12 cellular contexts compared by ENCODE assay signal in genomic region chr1:207282496-207283380, GRCh38. TPM values are rescaled to one million over a fixed set of nuclear protein-coding genes. Genes with fewer than 3 reads are reported as not detected.
DNase-seq lines count a peak whose midpoint lies in the region; ATAC-seq and TF ChIP-seq lines count a peak whose summit lies in the region.
"Had no signal": no experiment of that assay in that cellular context is flagged by ENCODE, and none has a peak within 500 bp of the region (broad histone marks: within the 10 kb centered on the region; RNA-seq: fewer than 3 reads in every experiment).

No MANE protein-coding gene starts in this region.

- no peaks in the 10 kb centered on the region for H3K27me3 ChIP-seq in left lung
- H3K27me3 ChIP-seq: SJCRH30 had no signal

- no peaks in the 10 kb centered on the region for H3K36me3 ChIP-seq in left lung
- H3K36me3 ChIP-seq: SJCRH30 had no signal

- peak; percentile 11 for DNase-seq in stimulated activated CD4-positive, alpha-beta T cell treated with anti-CD3 and anti-CD28 coated beads, Interleukin-15, amount 100 ng/mL, for 24 hours
- DNase-seq in stimulated activated CD4-positive, alpha-beta T cell treated with anti-CD3 and anti-CD28 coated beads, Interleukin-2, amount 100 ng/mL, for 48 hours, result no peak
- DNase-seq in astrocyte of the hippocampus (ENCODE audit: low read depth, low spot score), result peak; percentile 13
- no peak for DNase-seq in left lung
- no peak for DNase-seq in activated CD8-positive, alpha-beta memory T cell treated with anti-CD3 and anti-CD28 coated beads for 24 hours
- DNase-seq in NCI-H69 (lab: John Stamatoyannopoulos, UW), result no peak
- DNase-seq in NK-92 (lab: John Stamatoyannopoulos, UW; ENCODE audit: unreplicated experiment), result no peak
- DNase-seq in NCI-H446 (lab: John Stamatoyannopoulos, UW), result no peak
- DNase-seq: cortex of kidney, NCI-H2171, posterior cingulate gyrus, SJCRH30 had no signal

- ATAC-seq in left lung, result peak; percentile 15

- H3K4me3 ChIP-seq in left lung, result no peak overlapping the region
- H3K4me3 ChIP-seq: SJCRH30 had no signal

- no peaks in the 10 kb centered on the region for H3K4me1 ChIP-seq in left lung

- H3K27ac ChIP-seq in left lung, result no peak overlapping the region
- H3K27ac ChIP-seq: SJCRH30 had no signal

- no peak for TF ChIP-seq CTCF in left lung (IDR thresholded peaks at IDR 0.05)

- intact Hi-C loops in left lung (cut with DNase I), result no loop called here

- H3K9me3 ChIP-seq in left lung, result no peaks in the 10 kb centered on the region
- H3K9me3 ChIP-seq: SJCRH30 had no signal

RNA-seq across cellular contexts. Expression of gene CD55, which starts 38.7 kb away (rescaled TPM):
- total RNA-seq in left lung, result 100 to 1,000 TPM; 261 to 593 TPM

Comparison
In these comparisons a context has a peak if more than half of its experiments do, and no peak if none do; other contexts are left out.
1. DNase-seq: peak in stimulated activated CD4-positive, alpha-beta T cell treated with anti-CD3 and anti-CD28 coated beads, Interleukin-15, amount 100 ng/mL, for 24 hours (single experiment) and astrocyte of the hippocampus (single experiment); none in stimulated activated CD4-positive, alpha-beta T cell treated with anti-CD3 and anti-CD28 coated beads, Interleukin-2, amount 100 ng/mL, for 48 hours (0 of 2), left lung (0 of 2), activated CD8-positive, alpha-beta memory T cell treated with anti-CD3 and anti-CD28 coated beads for 24 hours (single experiment), NCI-H69 (single experiment), NK-92 (single experiment) and NCI-H446 (0 of 2).